2 cellular contexts compared by ENCODE assay signal in the genomic region with DNA sequence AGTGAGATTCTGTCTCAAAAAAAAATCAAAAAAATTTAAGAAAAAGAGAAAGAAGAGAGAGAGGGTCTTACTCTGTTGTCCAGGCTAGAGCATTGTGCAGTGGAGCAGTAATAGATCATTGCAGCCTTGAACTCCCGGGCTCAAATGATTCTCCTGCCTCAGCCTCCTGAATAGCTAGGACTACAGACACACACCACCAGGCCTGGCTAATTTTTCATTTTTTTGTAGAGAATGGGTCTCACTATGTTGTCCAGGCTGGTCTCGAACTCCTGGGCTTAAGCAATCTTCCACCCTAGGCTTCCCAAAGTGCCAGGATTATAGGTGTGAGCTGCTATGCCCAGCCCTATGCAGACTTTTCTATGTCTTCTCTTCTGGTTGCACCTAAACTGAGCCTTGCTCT.
A peak's percentile ranks its signal among the peaks of the same experiment; 100 is the strongest.
TF ChIP-seq lines count a peak whose summit lies in the region.

No MANE protein-coding gene starts in this region.

TF ChIP-seq in HEK293, 187 proteins besides CTCF, POLR2A, EP300 and RAD21:
- peak; percentile 70; the same call in 1 of the 2 replicates for TF ChIP-seq ZNF121 (tag by site-specific recombination; IDR thresholded peaks at IDR 0.05)
- TF ChIP-seq ZNF16 (tag by site-specific recombination; IDR thresholded peaks at IDR 0.05; ENCODE audit: low read depth), result no peak

TF ChIP-seq in K562, 482 proteins besides CTCF, POLR2A, EP300 and RAD21:
- TF ChIP-seq, protein P1, sequence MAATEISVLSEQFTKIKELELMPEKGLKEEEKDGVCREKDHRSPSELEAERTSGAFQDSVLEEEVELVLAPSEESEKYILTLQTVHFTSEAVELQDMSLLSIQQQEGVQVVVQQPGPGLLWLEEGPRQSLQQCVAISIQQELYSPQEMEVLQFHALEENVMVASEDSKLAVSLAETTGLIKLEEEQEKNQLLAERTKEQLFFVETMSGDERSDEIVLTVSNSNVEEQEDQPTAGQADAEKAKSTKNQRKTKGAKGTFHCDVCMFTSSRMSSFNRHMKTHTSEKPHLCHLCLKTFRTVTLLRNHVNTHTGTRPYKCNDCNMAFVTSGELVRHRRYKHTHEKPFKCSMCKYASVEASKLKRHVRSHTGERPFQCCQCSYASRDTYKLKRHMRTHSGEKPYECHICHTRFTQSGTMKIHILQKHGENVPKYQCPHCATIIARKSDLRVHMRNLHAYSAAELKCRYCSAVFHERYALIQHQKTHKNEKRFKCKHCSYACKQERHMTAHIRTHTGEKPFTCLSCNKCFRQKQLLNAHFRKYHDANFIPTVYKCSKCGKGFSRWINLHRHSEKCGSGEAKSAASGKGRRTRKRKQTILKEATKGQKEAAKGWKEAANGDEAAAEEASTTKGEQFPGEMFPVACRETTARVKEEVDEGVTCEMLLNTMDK (IDR thresholded peaks at IDR 0.05; ENCODE audit: borderline replicate concordance, insufficient read depth, low read depth, low read length, poor library complexity, severe bottlenecking), result no peak
- TF ChIP-seq RBM25 (IDR thresholded peaks at IDR 0.05; ENCODE audit: low read depth, low read length, severe bottlenecking) (peak; percentile 13), ZNF121 (CRISPR knock-in tag; conservative IDR thresholded peaks at IDR 0.05) (peak; percentile 72)
- TF ChIP-seq, protein P2, sequence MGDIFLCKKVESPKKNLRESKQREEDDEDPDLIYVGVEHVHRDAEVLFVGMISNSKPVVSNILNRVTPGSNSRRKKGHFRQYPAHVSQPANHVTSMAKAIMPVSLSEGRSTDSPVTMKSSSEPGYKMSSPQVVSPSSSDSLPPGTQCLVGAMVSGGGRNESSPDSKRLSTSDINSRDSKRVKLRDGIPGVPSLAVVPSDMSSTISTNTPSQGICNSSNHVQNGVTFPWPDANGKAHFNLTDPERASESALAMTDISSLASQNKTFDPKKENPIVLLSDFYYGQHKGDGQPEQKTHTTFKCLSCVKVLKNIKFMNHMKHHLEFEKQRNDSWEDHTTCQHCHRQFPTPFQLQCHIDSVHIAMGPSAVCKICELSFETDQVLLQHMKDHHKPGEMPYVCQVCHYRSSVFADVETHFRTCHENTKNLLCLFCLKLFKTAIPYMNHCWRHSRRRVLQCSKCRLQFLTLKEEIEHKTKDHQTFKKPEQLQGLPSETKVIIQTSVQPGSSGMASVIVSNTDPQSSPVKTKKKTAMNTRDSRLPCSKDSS (IDR thresholded peaks at IDR 0.05; ENCODE audit: low read depth, partially characterized antibody), result no peak
